In genomic region chr14:68188174-68188573, GRCh38 we compare ENCODE assay signal across 25 cellular contexts.
"Had no signal": no experiment of that assay in that cellular context is flagged by ENCODE, and none has a peak within 500 bp of the region (broad histone marks: within the 10 kb centered on the region; RNA-seq: fewer than 3 reads in every experiment).

No MANE protein-coding gene starts in this region.

- H3K27ac Mint-ChIP-seq: endodermal cell; naive thymus-derived CD4-positive, alpha-beta T cell; stimulated activated memory B cell treated with anti-CD40 and anti-IgM and Interleukin-4, amounts not matched to agents 10 μg/mL and 1 μg/mL and 100 μg/mL, for 72 hours; type B pancreatic cell had no signal

- H3K4me3 Mint-ChIP-seq: endodermal cell; naive thymus-derived CD4-positive, alpha-beta T cell; nephron progenitor cell; stimulated activated memory B cell treated with anti-CD40 and anti-IgM and Interleukin-4, amounts not matched to agents 10 μg/mL and 1 μg/mL and 100 μg/mL, for 72 hours; type B pancreatic cell had no signal

- H3K36me3 Mint-ChIP-seq: stimulated activated memory B cell treated with anti-CD40 and anti-IgM and Interleukin-4, amounts not matched to agents 10 μg/mL and 1 μg/mL and 100 μg/mL, for 72 hours had no signal

- H3K9me3 Mint-ChIP-seq: endodermal cell; naive thymus-derived CD4-positive, alpha-beta T cell; stimulated activated memory B cell treated with anti-CD40 and anti-IgM and Interleukin-4, amounts not matched to agents 10 μg/mL and 1 μg/mL and 100 μg/mL, for 72 hours; type B pancreatic cell had no signal

- DNase-seq: cortex of kidney; endodermal cell; foreskin keratinocyte; heart left ventricle; kidney; left lung; mesenchymal stem cell; midbrain; naive thymus-derived CD4-positive, alpha-beta T cell; nephron progenitor cell; nucleus accumbens; psoas muscle; right cardiac atrium; spleen; stimulated activated CD4-positive, alpha-beta T cell treated with anti-CD3 and anti-CD28 coated beads, Interleukin-4, amount 100 ng/mL, for 4 hours; stimulated activated naive CD8-positive, alpha-beta T cell treated with anti-CD3 and anti-CD28 coated beads, Interleukin-15, Interleukin-2, amounts not matched to agents 100 U/mL and 50 U/mL, for 24 hours; substantia nigra; testis; tibial artery had no signal

- ATAC-seq: foreskin keratinocyte; gastroesophageal sphincter; heart left ventricle; left lung; naive thymus-derived CD4-positive, alpha-beta T cell; psoas muscle; right cardiac atrium; stimulated activated memory B cell treated with anti-CD40 and anti-IgM and Interleukin-4, amounts not matched to agents 10 μg/mL and 1 μg/mL and 100 μg/mL, for 72 hours; stimulated activated naive CD8-positive, alpha-beta T cell treated with anti-CD3 and anti-CD28 coated beads, Interleukin-15, Interleukin-2, amounts not matched to agents 100 U/mL and 50 U/mL, for 24 hours had no signal

- H3K36me3 ChIP-seq: esophagus muscularis mucosa, gastroesophageal sphincter, heart left ventricle, left lung, spleen, tibial artery had no signal

- H3K9me3 ChIP-seq: esophagus muscularis mucosa, gastroesophageal sphincter, heart left ventricle, left lung, psoas muscle, spleen, testis, tibial artery had no signal

- H3K27me3 ChIP-seq: esophagus muscularis mucosa, foreskin keratinocyte, gastroesophageal sphincter, heart left ventricle, hepatocyte, left lung, spleen, testis, tibial artery had no signal

- H3K4me3 ChIP-seq: esophagus muscularis mucosa, gastroesophageal sphincter, heart left ventricle, hepatocyte, left lung, psoas muscle, skin epidermis, spleen, testis, tibial artery had no signal

- H3K27ac ChIP-seq: esophagus muscularis mucosa, foreskin keratinocyte, gastroesophageal sphincter, heart left ventricle, hepatocyte, left lung, psoas muscle, skin epidermis, spleen, testis, tibial artery had no signal

- H3K4me1 ChIP-seq: foreskin keratinocyte, heart left ventricle, spleen, testis, tibial artery had no signal

- H3K27me3 Mint-ChIP-seq: stimulated activated memory B cell treated with anti-CD40 and anti-IgM and Interleukin-4, amounts not matched to agents 10 μg/mL and 1 μg/mL and 100 μg/mL, for 72 hours; type B pancreatic cell had no signal

- H3K4me1 Mint-ChIP-seq: stimulated activated memory B cell treated with anti-CD40 and anti-IgM and Interleukin-4, amounts not matched to agents 10 μg/mL and 1 μg/mL and 100 μg/mL, for 72 hours had no signal
